ENCODE assay signal across 1 cellular context in genomic region chr20:40668449-40669228, GRCh38.
TF ChIP-seq lines count a peak whose summit lies in the region.

No MANE protein-coding gene starts in this region.

TF ChIP-seq in HepG2, 621 proteins besides CTCF, POLR2A, EP300 and RAD21 (continued from another document and continues in another):
- peak; percentile 91 for TF ChIP-seq HNF1B (CRISPR knock-in tag; IDR thresholded peaks at IDR 0.05)
- TF ChIP-seq ZNF205 (CRISPR knock-in tag; IDR thresholded peaks at IDR 0.05), result peak; percentile 76; the same call in 1 of the 2 replicates
- TF ChIP-seq ZNF574 (CRISPR knock-in tag; IDR thresholded peaks at IDR 0.05), result peak; percentile 79; the same call in 1 of the 2 replicates
- peak; percentile 66; the same call in 1 of the 2 replicates for TF ChIP-seq TFDP2 (CRISPR knock-in tag; IDR thresholded peaks at IDR 0.05)
- TF ChIP-seq KLF6 (CRISPR knock-in tag; IDR thresholded peaks at IDR 0.05), result no peak
- TF ChIP-seq ZNF264 (CRISPR knock-in tag; IDR thresholded peaks at IDR 0.05), result peak; percentile 84; the same call in 1 of the 2 replicates
- TF ChIP-seq ZZZ3 (CRISPR knock-in tag; IDR thresholded peaks at IDR 0.05; ENCODE audit: borderline replicate concordance), result peak; percentile 39; the same call in 1 of the 2 replicates
- peak; percentile 50; the same call in 1 of the 2 replicates for TF ChIP-seq ZSCAN5A (CRISPR knock-in tag; IDR thresholded peaks at IDR 0.05; ENCODE audit: borderline replicate concordance)
- TF ChIP-seq TFAP4 (IDR thresholded peaks at IDR 0.05; ENCODE audit: borderline replicate concordance, low read depth), result peak; percentile 87
- 0 out of 2 replicates have a peak, but pooled peaks have one; percentile 55 for TF ChIP-seq DNMT1 (CRISPR knock-in tag; IDR thresholded peaks at IDR 0.05)
- no peak for TF ChIP-seq SSRP1 (CRISPR knock-in tag; IDR thresholded peaks at IDR 0.05)
- TF ChIP-seq ZMYM3 (CRISPR knock-in tag; IDR thresholded peaks at IDR 0.05), result peak; percentile 96; the same call in 1 of the 2 replicates
- TF ChIP-seq IRF9 (CRISPR knock-in tag; IDR thresholded peaks at IDR 0.05; ENCODE audit: borderline replicate concordance), result peak; percentile 80; the same call in 1 of the 2 replicates
- no peak for TF ChIP-seq ZBTB7A (CRISPR knock-in tag; IDR thresholded peaks at IDR 0.05)
- TF ChIP-seq SOX6 (IDR thresholded peaks at IDR 0.05), result no peak
- TF ChIP-seq SOX6 (CRISPR knock-in tag; IDR thresholded peaks at IDR 0.05), result peak; percentile 85
- peak; percentile 77; the same call in 1 of the 2 replicates for TF ChIP-seq GFI1 (CRISPR knock-in tag; IDR thresholded peaks at IDR 0.05; ENCODE audit: borderline replicate concordance)
- TF ChIP-seq SKIL (CRISPR knock-in tag; IDR thresholded peaks at IDR 0.05; ENCODE audit: borderline replicate concordance), result peak; percentile 82
- TF ChIP-seq LCORL (IDR thresholded peaks at IDR 0.05), result no peak
- TF ChIP-seq LCORL (CRISPR knock-in tag; IDR thresholded peaks at IDR 0.05), result peak; percentile 96
- no peak for TF ChIP-seq FOXA1 (IDR thresholded peaks at IDR 0.05)
- TF ChIP-seq FOXA1 (CRISPR knock-in tag; IDR thresholded peaks at IDR 0.05), result peak; percentile 71
- TF ChIP-seq ZFY (CRISPR knock-in tag; IDR thresholded peaks at IDR 0.05), result peak; percentile 54; the same call in 1 of the 2 replicates
- peak; percentile 93 for TF ChIP-seq IKZF5 (CRISPR knock-in tag; IDR thresholded peaks at IDR 0.05)
- no peak for TF ChIP-seq RFX1 (IDR thresholded peaks at IDR 0.05)
- peak; percentile 66; the same call in 1 of the 2 replicates for TF ChIP-seq ZNF335 (CRISPR knock-in tag; IDR thresholded peaks at IDR 0.05)
- peak; percentile 85 for TF ChIP-seq ZNF772 (CRISPR knock-in tag; IDR thresholded peaks at IDR 0.05)
- no peak for TF ChIP-seq PRMT3 (CRISPR knock-in tag; IDR thresholded peaks at IDR 0.05; ENCODE audit: borderline replicate concordance, low read depth)
- TF ChIP-seq MAX (IDR thresholded peaks at IDR 0.05), result peak; percentile 89
- TF ChIP-seq ARID3A (IDR thresholded peaks at IDR 0.05; ENCODE audit: low read depth, low read length), result peak; percentile 90
- peak; percentile 89 for TF ChIP-seq TARDBP (CRISPR knock-in tag; IDR thresholded peaks at IDR 0.05)
- TF ChIP-seq ZNF792 (CRISPR knock-in tag; IDR thresholded peaks at IDR 0.05), result peak; percentile 91
- no peak for TF ChIP-seq SETDB1 (CRISPR knock-in tag; IDR thresholded peaks at IDR 0.05; ENCODE audit: borderline replicate concordance)
- peak; percentile 24; the same call in 1 of the 2 replicates for TF ChIP-seq FOXO1 (CRISPR knock-in tag; IDR thresholded peaks at IDR 0.05)
- peak; percentile 20; the same call in 1 of the 2 replicates for TF ChIP-seq FOXJ3 (CRISPR knock-in tag; IDR thresholded peaks at IDR 0.05; ENCODE audit: borderline replicate concordance)
- TF ChIP-seq RCOR2 (CRISPR knock-in tag; IDR thresholded peaks at IDR 0.05), result 0 out of 2 replicates have a peak, but pooled peaks have one; percentile 48
- peak; percentile 49; the same call in 1 of the 2 replicates for TF ChIP-seq MAZ (IDR thresholded peaks at IDR 0.05; ENCODE audit: borderline replicate concordance, low read depth, low read length)
- TF ChIP-seq MAZ (CRISPR knock-in tag; IDR thresholded peaks at IDR 0.05; ENCODE audit: low read depth), result peak; percentile 82
- peak; percentile 95 for TF ChIP-seq FOSL2 (CRISPR knock-in tag; IDR thresholded peaks at IDR 0.05)
- peak; percentile 71; the same call in 1 of the 2 replicates for TF ChIP-seq ZSCAN9 (CRISPR knock-in tag; IDR thresholded peaks at IDR 0.05; ENCODE audit: borderline replicate concordance)
- no peak for TF ChIP-seq ZFP82 (CRISPR knock-in tag; IDR thresholded peaks at IDR 0.05; ENCODE audit: borderline replicate concordance)
- TF ChIP-seq ZNF501 (CRISPR knock-in tag; IDR thresholded peaks at IDR 0.05), result peak; percentile 89
- no peak for TF ChIP-seq HMGXB3 (CRISPR knock-in tag; IDR thresholded peaks at IDR 0.05; ENCODE audit: borderline replicate concordance)
- TF ChIP-seq GABPB1 (CRISPR knock-in tag; IDR thresholded peaks at IDR 0.05), result peak; percentile 40; the same call in 1 of the 2 replicates
- peak; percentile 75; the same call in 1 of the 2 replicates for TF ChIP-seq ZNF713 (CRISPR knock-in tag; IDR thresholded peaks at IDR 0.05)
